Comparison of ENCODE assay signal across 23 cellular contexts in the genomic region with DNA sequence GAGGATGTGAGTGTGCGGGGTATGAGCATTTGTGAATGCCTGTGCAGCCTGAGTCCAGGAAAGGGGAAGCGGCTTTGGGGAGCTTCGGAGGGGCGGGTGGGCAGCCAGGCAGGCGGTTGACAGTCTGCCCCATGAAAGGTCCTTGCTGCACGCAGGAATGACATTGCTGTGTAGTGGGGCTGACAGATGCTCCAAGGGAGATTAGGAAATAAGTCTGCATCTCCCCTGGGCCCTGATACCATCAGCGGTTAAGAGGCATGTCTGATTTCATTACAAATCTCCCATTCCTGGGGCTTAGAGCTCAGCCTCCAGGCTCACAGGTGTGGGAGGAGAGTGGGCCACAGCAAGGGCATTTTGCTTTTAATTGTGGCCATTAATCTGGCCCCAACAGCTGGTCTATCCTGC. TPM values are rescaled to one million over a fixed set of nuclear protein-coding genes. Genes with fewer than 3 reads are reported as not detected.
A peak's percentile ranks its signal among the peaks of the same experiment; 100 is the strongest.
DNase-seq lines count a peak whose midpoint lies in the region; ATAC-seq and TF ChIP-seq lines count a peak whose summit lies in the region.
"Had no signal": no experiment of that assay in that cellular context is flagged by ENCODE, and none has a peak within 500 bp of the region (broad histone marks: within the 10 kb centered on the region; RNA-seq: fewer than 3 reads in every experiment).

No MANE protein-coding gene starts in this region.

- H3K9me3 ChIP-seq in BE2C = no peaks in the 10 kb centered on the region
- no peaks in the 10 kb centered on the region for H3K9me3 ChIP-seq in SJCRH30 (replicated peaks)
- H3K9me3 ChIP-seq: adrenal gland, breast epithelium, colonic mucosa, gastroesophageal sphincter, ovary, suprapubic skin, uterus had no signal

- no peaks in the 10 kb centered on the region; the same call in 1 of the 2 replicates for H3K4me1 ChIP-seq in BE2C
- peaks cover 30% of the 10 kb centered on the region for H3K4me1 ChIP-seq in SJCRH30
- H3K4me1 ChIP-seq: adrenal gland, breast epithelium, colonic mucosa, gastroesophageal sphincter, suprapubic skin, uterus had no signal

- H3K27ac Mint-ChIP-seq in activated T-helper 17 cell treated with anti-CD3 and anti-CD28 coated beads, Interleukin-2, amount 50 U/mL, for 72 hours = no peak overlapping the region
- H3K27ac Mint-ChIP-seq: natural killer cell; stimulated activated memory B cell treated with anti-CD40 and anti-IgM and Interleukin-4, amounts not matched to agents 10 μg/mL and 1 μg/mL and 100 μg/mL, for 72 hours had no signal

- H3K9me3 Mint-ChIP-seq in activated T-helper 17 cell treated with anti-CD3 and anti-CD28 coated beads, Interleukin-2, amount 50 U/mL, for 72 hours = no peaks in the 10 kb centered on the region
- H3K9me3 Mint-ChIP-seq: natural killer cell; stimulated activated memory B cell treated with anti-CD40 and anti-IgM and Interleukin-4, amounts not matched to agents 10 μg/mL and 1 μg/mL and 100 μg/mL, for 72 hours had no signal

- no peak for ATAC-seq in activated T-helper 17 cell treated with anti-CD3 and anti-CD28 coated beads, Interleukin-2, amount 50 U/mL, for 72 hours (replicated peaks)
- no peak for ATAC-seq in GM19397 (IDR thresholded peaks at IDR 0.05; ENCODE audit: unreplicated experiment)
- ATAC-seq: gastroesophageal sphincter; stimulated activated memory B cell treated with anti-CD40 and anti-IgM and Interleukin-4, amounts not matched to agents 10 μg/mL and 1 μg/mL and 100 μg/mL, for 72 hours had no signal

- peak overlapping the region; percentile 84 for H3K27ac ChIP-seq in SJCRH30
- H3K27ac ChIP-seq: adrenal gland, breast epithelium, C4-2B, colonic mucosa, gastroesophageal sphincter, ovary, suprapubic skin, uterus had no signal

- no peaks in the 10 kb centered on the region for H3K4me1 Mint-ChIP-seq in activated T-helper 17 cell treated with anti-CD3 and anti-CD28 coated beads, Interleukin-2, amount 50 U/mL, for 72 hours
- H3K4me1 Mint-ChIP-seq: natural killer cell had no signal

- H3K36me3 ChIP-seq in BE2C (no peaks in the 10 kb centered on the region), SJCRH30 (no peaks in the 10 kb centered on the region)
- H3K36me3 ChIP-seq: adrenal gland, breast epithelium, colonic mucosa, gastroesophageal sphincter, ovary, suprapubic skin, uterus had no signal

- H3K27me3 ChIP-seq in BE2C (no peaks in the 10 kb centered on the region), SJCRH30 (no peaks in the 10 kb centered on the region)
- H3K27me3 ChIP-seq: adrenal gland, breast epithelium, colonic mucosa, gastroesophageal sphincter, ovary, suprapubic skin, uterus had no signal

- no peak overlapping the region for H3K4me3 ChIP-seq in BE2C (ENCODE audit: low read depth, low read length)
- no peak overlapping the region for H3K4me3 ChIP-seq in SJCRH30
- H3K4me3 ChIP-seq: adrenal gland, breast epithelium, colonic mucosa, gastroesophageal sphincter, ovary, suprapubic skin, uterus had no signal

- no peak for TF ChIP-seq CTCF in BE2C (IDR thresholded peaks at IDR 0.05; ENCODE audit: low read depth, low read length)

- H3K27me3 Mint-ChIP-seq in activated T-helper 17 cell treated with anti-CD3 and anti-CD28 coated beads, Interleukin-2, amount 50 U/mL, for 72 hours = no peaks in the 10 kb centered on the region
- H3K27me3 Mint-ChIP-seq: stimulated activated memory B cell treated with anti-CD40 and anti-IgM and Interleukin-4, amounts not matched to agents 10 μg/mL and 1 μg/mL and 100 μg/mL, for 72 hours had no signal

- no peak overlapping the region for H3K4me3 Mint-ChIP-seq in activated T-helper 17 cell treated with anti-CD3 and anti-CD28 coated beads, Interleukin-2, amount 50 U/mL, for 72 hours
- H3K4me3 Mint-ChIP-seq: natural killer cell; stimulated activated memory B cell treated with anti-CD40 and anti-IgM and Interleukin-4, amounts not matched to agents 10 μg/mL and 1 μg/mL and 100 μg/mL, for 72 hours had no signal

- DNase-seq in BE2C = peak; percentile 26
- DNase-seq in LHCN-M2 (ENCODE audit: low read depth) = peak; percentile 4
- peak; percentile 98 to 99 for DNase-seq in SJCRH30
- DNase-seq in left kidney (ENCODE audit: low read depth, low spot score) = peak; percentile 72
- DNase-seq in KG1 (lab: John Stamatoyannopoulos, UW) = no peak
- DNase-seq in HuH-7 (ENCODE audit: low spot score) = no peak
- DNase-seq: activated CD4-positive, CD25-positive, alpha-beta regulatory T cell treated with anti-CD3 and anti-CD28 coated beads, Interleukin-2, amount 50 U/mL, for 72 hours; activated T-cell treated with anti-CD3 and anti-CD28 coated beads, Interleukin-2, amount 50 U/mL, for 1 hour; colonic mucosa; natural killer cell; NCI-H1417 treated with DMSO at 0.1 percent for 48 hours; NCI-H2107; ovary; stimulated activated CD4-positive, alpha-beta T cell treated with anti-CD3 and anti-CD28 coated beads, Interleukin-2, amount 100 ng/mL, for 48 hours; uterus had no signal

- no peaks in the 10 kb centered on the region for H3K36me3 Mint-ChIP-seq in activated T-helper 17 cell treated with anti-CD3 and anti-CD28 coated beads, Interleukin-2, amount 50 U/mL, for 72 hours (ENCODE audit: low read depth)
- H3K36me3 Mint-ChIP-seq: natural killer cell; stimulated activated memory B cell treated with anti-CD40 and anti-IgM and Interleukin-4, amounts not matched to agents 10 μg/mL and 1 μg/mL and 100 μg/mL, for 72 hours had no signal

RNA-seq across cellular contexts. Expression of a gene that starts 26.4 kb away (rescaled TPM):
- polyA plus RNA-seq in BE2C (2012; ENCODE audit: insufficient read depth, insufficient read length, low read depth) = 387 TPM
- total RNA-seq in LHCN-M2 (2014; rRNA removed) = 355 and 417 TPM in 2 replicates
- polyA plus RNA-seq in LHCN-M2 (2012) = 146 TPM
- 463 and 473 TPM in 2 replicates for total RNA-seq in SJCRH30 (2014; rRNA removed; shearing (Covaris generic))
- total RNA-seq in activated T-helper 17 cell treated with anti-CD3 and anti-CD28 coated beads, Interleukin-2, amount 50 U/mL, for 72 hours = 10 to 100 TPM in 1 of 2 donors, 1 to 10 TPM in 1; 9.6 to 27.6 TPM

Comparison
In these comparisons a context has a peak if more than half of its experiments do, and no peak if none do; other contexts are left out.
1. DNase-seq: peak in BE2C (single experiment), LHCN-M2 (single experiment), SJCRH30 (2 of 2) and left kidney (single experiment); none in KG1 (single experiment) and HuH-7 (single experiment).
2. RNA of a gene that starts 26.4 kb away (total RNA-seq): 463 to 473 TPM in SJCRH30 and 355 to 417 TPM in LHCN-M2; 9.6 to 27.6 TPM in activated T-helper 17 cell treated with anti-CD3 and anti-CD28 coated beads, Interleukin-2, amount 50 U/mL, for 72 hours; every median in the first group is over 10 times any median in the second.